Comparison of ENCODE assay signal across 8 cellular contexts in genomic region chr6:34238507-34239239, GRCh38. TPM values are rescaled to one million over a fixed set of nuclear protein-coding genes. Genes with fewer than 3 reads are reported as not detected.
A peak's percentile ranks its signal among the peaks of the same experiment; 100 is the strongest.
DNase-seq lines count a peak whose midpoint lies in the region; ATAC-seq and TF ChIP-seq lines count a peak whose summit lies in the region.

No MANE protein-coding gene starts in this region.

- ATAC-seq in HG03571 (IDR thresholded peaks at IDR 0.05; ENCODE audit: unreplicated experiment), result no peak
- no peak for ATAC-seq in GM18517 (IDR thresholded peaks at IDR 0.05; ENCODE audit: unreplicated experiment)
- ATAC-seq in GM18907 (IDR thresholded peaks at IDR 0.05; ENCODE audit: unreplicated experiment), result no peak

- peaks cover 51% of the 10 kb centered on the region for H3K4me1 ChIP-seq in mesodermal cell (ENCODE audit: control insufficient read depth, insufficient read depth, low read length, poor library complexity, severe bottlenecking)

- peaks cover 51% of the 10 kb centered on the region for H3K36me3 ChIP-seq in mesodermal cell (ENCODE audit: control insufficient read depth, insufficient read depth, low read length)

- no peaks in the 10 kb centered on the region for H3K9me3 ChIP-seq in mesodermal cell (ENCODE audit: control insufficient read depth, low read length)

- POLR2A ChIA-PET in HEK293T (lab: Yijun Ruan, JAX), result no interaction called here

- DNase-seq in AG10803 (ENCODE audit: low read depth) (no peak), HEK293T (ENCODE audit: extremely low spot score) (peak; percentile 5), astrocyte of the cerebellum (ENCODE audit: low read depth) (no peak), KBM-7 (no peak)

- H3K27ac ChIP-seq in mesodermal cell (ENCODE audit: low read depth, low read length, severe bottlenecking), result peak overlapping the region; percentile 32

- 4 to 6% methylated on average over 11 of the region's 12 CpGs for WGBS in mesodermal cell (ENCODE audit: insufficient coverage in 2 of 2), 2 experiments

- CTCF ChIA-PET in HEK293T (lab: Yijun Ruan, JAX), result no interaction called here

- no peak for TF ChIP-seq CTCF in AG10803 (conservative IDR thresholded peaks at IDR 0.05; ENCODE audit: low read length)
- TF ChIP-seq CTCF in astrocyte of the cerebellum (IDR thresholded peaks at IDR 0.05; ENCODE audit: low read depth, low read length, missing control alignments), result no peak

- peak overlapping the region; percentile 70 for H3K4me3 ChIP-seq in AG10803 (ENCODE audit: low read length)
- peak overlapping the region; percentile 68 for H3K4me3 ChIP-seq in astrocyte of the cerebellum (ENCODE audit: low read depth, low read length)
- peak overlapping the region; percentile 74 for H3K4me3 ChIP-seq in mesodermal cell (ENCODE audit: extremely low read depth, insufficient read depth, low read length, poor library complexity, severe bottlenecking)

- in situ Hi-C loops in astrocyte of the cerebellum (cut with HindIII; ENCODE audit: low sequenced_read_pairs), result no loop called here
- in situ Hi-C loops in KBM-7 (cut with MboI; ENCODE audit: low pct_unique_long_range_greater_than_20kb, low sequenced_read_pairs), result loop anchor here (25.0 kb wide), 1 partner anchor 174 kb away; no protein-coding TSS in a partner anchor

TF ChIP-seq in HEK293T, 16 proteins besides CTCF, POLR2A, EP300 and RAD21:
- no peak for TF ChIP-seq NFRKB (IDR thresholded peaks at IDR 0.05)
- TF ChIP-seq SP1 (IDR thresholded peaks at IDR 0.05), result no peak
- TF ChIP-seq FOXA1 (IDR thresholded peaks at IDR 0.05), result no peak
- no peak for TF ChIP-seq LEF1 (IDR thresholded peaks at IDR 0.05; ENCODE audit: borderline replicate concordance)
- TF ChIP-seq BHLHE40 (IDR thresholded peaks at IDR 0.05; ENCODE audit: borderline replicate concordance), result no peak
- no peak for TF ChIP-seq ARNT (IDR thresholded peaks at IDR 0.05)
- TF ChIP-seq PKNOX1 (IDR thresholded peaks at IDR 0.05), result no peak
- no peak for TF ChIP-seq FOXK2 (IDR thresholded peaks at IDR 0.05)
- no peak for TF ChIP-seq ZNF384 (IDR thresholded peaks at IDR 0.05)
- no peak for TF ChIP-seq SUZ12 (IDR thresholded peaks at IDR 0.05)
- no peak for TF ChIP-seq TARDBP (IDR thresholded peaks at IDR 0.05)
- no peak for TF ChIP-seq L3MBTL2 (conservative IDR thresholded peaks at IDR 0.05)
- TF ChIP-seq ELF4 (IDR thresholded peaks at IDR 0.05), result no peak
- no peak for TF ChIP-seq FOXM1 (IDR thresholded peaks at IDR 0.05; ENCODE audit: borderline replicate concordance)
- no peak for TF ChIP-seq HDGF (IDR thresholded peaks at IDR 0.05; ENCODE audit: borderline replicate concordance)
- TF ChIP-seq CTBP1 (IDR thresholded peaks at IDR 0.05; ENCODE audit: borderline replicate concordance), result no peak
TF ChIP-seq in HEK293T: peak in this region for 0.

RNA-seq across cellular contexts. Expression of gene HMGA1, which starts 2.0 kb away (rescaled TPM):
- polyA plus RNA-seq in mesodermal cell (2013, experiment 1 of 2), result 1,202 TPM
- 1,112 TPM for polyA plus RNA-seq in mesodermal cell (2013, experiment 2 of 2)

RNA-seq across cellular contexts. Expression of gene SMIM29, which starts 10.1 kb away (rescaled TPM):
- 23.0 TPM for polyA plus RNA-seq in mesodermal cell (2013, experiment 1 of 2)
- polyA plus RNA-seq in mesodermal cell (2013, experiment 2 of 2), result 21.6 TPM
